Comparison of ENCODE assay signal across 1 cellular context in genomic region chr11:5151713-5152153, GRCh38.
A peak's percentile ranks its signal among the peaks of the same experiment; 100 is the strongest.
TF ChIP-seq lines count a peak whose summit lies in the region.

No MANE protein-coding gene starts in this region.

TF ChIP-seq in K562, 482 proteins besides CTCF, POLR2A, EP300 and RAD21 (continued from another document and continues in another):
- TF ChIP-seq CBX2 (IDR thresholded peaks at IDR 0.05; ENCODE audit: insufficient read depth, low read length, poor library complexity, severe bottlenecking) (no peak), CXXC5 (CRISPR knock-in tag; IDR thresholded peaks at IDR 0.05) (peak; percentile 66), HOMEZ (CRISPR knock-in tag; IDR thresholded peaks at IDR 0.05) (no peak), ETS2 (tag; IDR thresholded peaks at IDR 0.05; ENCODE audit: borderline replicate concordance, poor library complexity, severe bottlenecking) (no peak), ADNP (tag; IDR thresholded peaks at IDR 0.05) (no peak), PPARD (CRISPR knock-in tag; IDR thresholded peaks at IDR 0.05) (no peak), SRSF9 (IDR thresholded peaks at IDR 0.05; ENCODE audit: borderline replicate concordance, low read depth, low read length) (no peak), ZNF584 (CRISPR knock-in tag; IDR thresholded peaks at IDR 0.05; ENCODE audit: low read depth) (no peak), ZNF407 (IDR thresholded peaks at IDR 0.05; ENCODE audit: low read depth) (no peak), HDAC3 (IDR thresholded peaks at IDR 0.05; ENCODE audit: borderline replicate concordance, partially characterized antibody) (peak; percentile 79), L3MBTL2 (IDR thresholded peaks at IDR 0.05) (peak; percentile 85), POLR2H (tag; IDR thresholded peaks at IDR 0.05; ENCODE audit: low read depth) (no peak), ZNF518B (CRISPR knock-in tag; IDR thresholded peaks at IDR 0.05) (no peak), ZNF639 (CRISPR knock-in tag; conservative IDR thresholded peaks at IDR 0.05 in 1 of 2, IDR thresholded peaks at IDR 0.05 in 1 of 2) (no peak; a peak in 2 of 4 replicates), CHAMP1 (IDR thresholded peaks at IDR 0.05) (peak; percentile 82), ZNF764 (CRISPR knock-in tag; IDR thresholded peaks at IDR 0.05; ENCODE audit: low read depth) (no peak), ZNF354B (CRISPR knock-in tag; IDR thresholded peaks at IDR 0.05) (no peak), MEF2A (IDR thresholded peaks at IDR 0.05; ENCODE audit: control insufficient read depth, low read depth, low read length) (peak; percentile 85), MITF (IDR thresholded peaks at IDR 0.05) (peak; percentile 45; the same call in 1 of the 2 replicates), SUPT5H (IDR thresholded peaks at IDR 0.05) (no peak), NR1H2 (CRISPR knock-in tag; IDR thresholded peaks at IDR 0.05) (no peak), HMGN3 (IDR thresholded peaks at IDR 0.05; ENCODE audit: borderline replicate concordance, extremely low read depth, insufficient read length, low read depth, low read length) (no peak), GATA2 (CRISPR knock-in tag; IDR thresholded peaks at IDR 0.05) (peak; percentile 84), CC2D1A (IDR thresholded peaks at IDR 0.05) (peak; percentile 95), C11orf30 (IDR thresholded peaks at IDR 0.05; ENCODE audit: low read depth) (no peak), E4F1 (CRISPR knock-in tag; IDR thresholded peaks at IDR 0.05; ENCODE audit: borderline replicate concordance) (no peak), ZNF609 (CRISPR knock-in tag; IDR thresholded peaks at IDR 0.05; ENCODE audit: borderline replicate concordance) (no peak)
